ENCODE assay signal across 11 cellular contexts in the genomic region with DNA sequence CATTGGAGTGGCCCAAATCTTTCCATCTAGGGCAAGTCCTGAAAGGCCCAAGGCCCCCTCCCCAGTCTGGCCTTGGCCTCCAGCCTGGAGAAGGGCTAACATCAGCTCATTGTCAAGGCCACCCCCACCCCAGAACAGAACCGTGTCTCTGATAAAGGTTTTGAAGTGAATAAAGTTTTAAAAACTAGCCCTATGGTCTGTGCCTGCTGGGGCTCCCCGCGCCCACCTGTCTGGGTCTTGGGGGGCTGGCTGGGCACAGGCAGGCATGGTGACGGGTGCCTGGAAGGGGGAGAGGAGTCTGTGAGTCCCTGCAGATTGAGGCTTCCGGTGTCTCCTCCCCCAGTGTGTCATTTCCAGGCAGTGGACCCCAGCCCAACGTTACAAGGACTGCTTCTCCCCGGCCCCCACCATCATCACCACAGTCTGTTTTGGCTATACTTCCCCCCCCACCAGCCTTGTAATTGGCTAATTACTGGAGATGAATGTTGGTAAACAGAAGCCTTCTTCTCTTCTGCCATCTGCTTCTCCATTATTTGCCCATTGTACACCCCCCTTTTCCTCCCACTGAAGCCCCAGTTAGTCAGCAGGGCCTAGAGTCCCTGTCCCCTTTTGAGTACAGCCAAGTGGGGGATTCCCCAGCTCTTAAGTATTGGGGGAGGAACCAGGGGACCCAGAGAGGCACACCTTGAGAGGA. TPM values are rescaled to one million over a fixed set of nuclear protein-coding genes. Genes with fewer than 3 reads are reported as not detected.
A peak's percentile ranks its signal among the peaks of the same experiment; 100 is the strongest.
DNase-seq lines count a peak whose midpoint lies in the region; ATAC-seq and TF ChIP-seq lines count a peak whose summit lies in the region.
"Had no signal": no experiment of that assay in that cellular context is flagged by ENCODE, and none has a peak within 500 bp of the region (broad histone marks: within the 10 kb centered on the region; RNA-seq: fewer than 3 reads in every experiment).

No MANE protein-coding gene starts in this region.

- peaks cover 33% of the 10 kb centered on the region for H3K79me2 ChIP-seq in GM23338 (replicated peaks; ENCODE audit: insufficient read depth)

- ATAC-seq in GM23338, result no peak
- no peak for ATAC-seq in memory B cell (ENCODE audit: low read depth)
- no peak for ATAC-seq in sciatic nerve
- ATAC-seq in foreskin keratinocyte, result no peak

- peaks cover 12% of the 10 kb centered on the region; the same call in 1 of the 2 replicates for H4K20me1 ChIP-seq in GM23338 (replicated peaks; ENCODE audit: insufficient read depth)

- H3K4me1 ChIP-seq in GM23338 (ENCODE audit: insufficient read depth), result peaks cover 16% of the 10 kb centered on the region
- H3K4me1 ChIP-seq in foreskin keratinocyte, result peaks cover 10% of the 10 kb centered on the region

- H3K4me3 Mint-ChIP-seq in GM23338 (no peak overlapping the region), memory B cell (no peak overlapping the region)
- H3K4me3 Mint-ChIP-seq in activated T-helper 1 cell treated with anti-CD3 and anti-CD28 coated beads, Interleukin-12 subunit alpha, Interleukin-12 subunit beta, Interleukin-2, Interleukin-4 antibody, amounts not matched to agents 30 ng/mL and 10 ng/mL and 1 ng/mL, durations not matched to agents 14 hours and 24 hours and 36 hours, result no peak overlapping the region
- H3K4me3 Mint-ChIP-seq: T-helper 1 cell treated with Interleukin-12 subunit alpha and Interleukin-12 subunit beta and Interleukin-4 antibody, amounts not matched to agents 30 μg/mL and 1 μg/mL, for 36 hours had no signal

- TF ChIP-seq CTCF in 22Rv1 (IDR thresholded peaks at IDR 0.05) (no peak), GM23338 (conservative IDR thresholded peaks at IDR 0.05; ENCODE audit: low read depth in 2 of 2) (no peak), foreskin keratinocyte (conservative IDR thresholded peaks at IDR 0.05) (no peak)

- no peak overlapping the region for H3K4me3 ChIP-seq in GM23338
- H3K4me3 ChIP-seq: ovary had no signal

- peaks cover 34% of the 10 kb centered on the region for H3F3A ChIP-seq in GM23338 (replicated peaks; ENCODE audit: low read depth)

- H3K9me3 Mint-ChIP-seq in GM23338 (no peaks in the 10 kb centered on the region; the same call in 1 of the 3 replicates), memory B cell (no peaks in the 10 kb centered on the region)
- no peaks in the 10 kb centered on the region for H3K9me3 Mint-ChIP-seq in activated T-helper 1 cell treated with anti-CD3 and anti-CD28 coated beads, Interleukin-12 subunit alpha, Interleukin-12 subunit beta, Interleukin-2, Interleukin-4 antibody, amounts not matched to agents 30 ng/mL and 10 ng/mL and 1 ng/mL, durations not matched to agents 14 hours and 24 hours and 36 hours
- H3K9me3 Mint-ChIP-seq: T-helper 1 cell treated with Interleukin-12 subunit alpha and Interleukin-12 subunit beta and Interleukin-4 antibody, amounts not matched to agents 30 μg/mL and 1 μg/mL, for 36 hours had no signal

- H3K27ac Mint-ChIP-seq in GM23338 (peak overlapping the region; percentile 77; the same call in 1 of the 2 replicates), memory B cell (peak overlapping the region; percentile 83)
- H3K27ac Mint-ChIP-seq in activated T-helper 1 cell treated with anti-CD3 and anti-CD28 coated beads, Interleukin-12 subunit alpha, Interleukin-12 subunit beta, Interleukin-2, Interleukin-4 antibody, amounts not matched to agents 30 ng/mL and 10 ng/mL and 1 ng/mL, durations not matched to agents 14 hours and 24 hours and 36 hours, result peak overlapping the region; percentile 55

- peak overlapping the region; percentile 92; the same call in 1 of the 2 replicates for H3K27ac ChIP-seq in 22Rv1
- peak overlapping the region; percentile 78; the same call in 1 of the 2 replicates for H3K27ac ChIP-seq in GM23338 (ENCODE audit: low read depth)
- no peak overlapping the region for H3K27ac ChIP-seq in foreskin keratinocyte

- no peak for DNase-seq in GM23338 (ENCODE audit: low spot score)
- no peak for DNase-seq in activated T-helper 1 cell treated with anti-CD3 and anti-CD28 coated beads, Interleukin-12 subunit alpha, Interleukin-12 subunit beta, Interleukin-2, Interleukin-4 antibody, amounts not matched to agents 30 ng/mL and 10 ng/mL and 1 ng/mL, durations not matched to agents 14 hours and 24 hours and 36 hours (ENCODE audit: low spot score)
- DNase-seq in memory B cell (ENCODE audit: low spot score in 2 of 2), result no peak
- no peak for DNase-seq in AG08395 (ENCODE audit: low spot score)
- no peak for DNase-seq in sciatic nerve (ENCODE audit: low spot score)
- no peak for DNase-seq in foreskin keratinocyte
- no peak for DNase-seq in SHP77 treated with DMSO at 0.1 percent for 48 hours (lab: John Stamatoyannopoulos, UW)

- peaks cover 13% of the 10 kb centered on the region; the same call in 1 of the 2 replicates for H3K36me3 ChIP-seq in GM23338 (ENCODE audit: insufficient read depth)
- H3K36me3 ChIP-seq: ovary had no signal

- H3K4me1 Mint-ChIP-seq in GM23338, result peaks cover 29% of the 10 kb centered on the region
- peaks cover 35% of the 10 kb centered on the region for H3K4me1 Mint-ChIP-seq in activated T-helper 1 cell treated with anti-CD3 and anti-CD28 coated beads, Interleukin-12 subunit alpha, Interleukin-12 subunit beta, Interleukin-2, Interleukin-4 antibody, amounts not matched to agents 30 ng/mL and 10 ng/mL and 1 ng/mL, durations not matched to agents 14 hours and 24 hours and 36 hours (ENCODE audit: low read depth)
- peaks cover 19% of the 10 kb centered on the region for H3K4me1 Mint-ChIP-seq in memory B cell

- H3K27me3 ChIP-seq in GM23338 (ENCODE audit: insufficient read depth) (no peaks in the 10 kb centered on the region), foreskin keratinocyte (no peaks in the 10 kb centered on the region)
- H3K27me3 ChIP-seq: ovary had no signal

- H2AFZ ChIP-seq in GM23338, result no peak overlapping the region

- H3K9me2 ChIP-seq in GM23338 (ENCODE audit: insufficient read depth), result no peaks in the 10 kb centered on the region

- H3K36me3 Mint-ChIP-seq in GM23338 (ENCODE audit: low read depth) (peaks cover 69% of the 10 kb centered on the region), memory B cell (peaks cover 25% of the 10 kb centered on the region)
- H3K36me3 Mint-ChIP-seq in activated T-helper 1 cell treated with anti-CD3 and anti-CD28 coated beads, Interleukin-12 subunit alpha, Interleukin-12 subunit beta, Interleukin-2, Interleukin-4 antibody, amounts not matched to agents 30 ng/mL and 10 ng/mL and 1 ng/mL, durations not matched to agents 14 hours and 24 hours and 36 hours (ENCODE audit: low read depth), result peaks cover 34% of the 10 kb centered on the region

- H3K4me2 ChIP-seq in GM23338, result no peak overlapping the region

- H3K27me3 Mint-ChIP-seq in GM23338 (ENCODE audit: insufficient read depth, low read depth, poor library complexity) (peaks cover 30% of the 10 kb centered on the region), memory B cell (no peaks in the 10 kb centered on the region)
- no peaks in the 10 kb centered on the region for H3K27me3 Mint-ChIP-seq in activated T-helper 1 cell treated with anti-CD3 and anti-CD28 coated beads, Interleukin-12 subunit alpha, Interleukin-12 subunit beta, Interleukin-2, Interleukin-4 antibody, amounts not matched to agents 30 ng/mL and 10 ng/mL and 1 ng/mL, durations not matched to agents 14 hours and 24 hours and 36 hours (ENCODE audit: insufficient read depth)

- intact Hi-C loops in activated T-helper 1 cell treated with anti-CD3 and anti-CD28 coated beads, Interleukin-12 subunit alpha, Interleukin-12 subunit beta, Interleukin-2, Interleukin-4 antibody, amounts not matched to agents 30 ng/mL and 10 ng/mL and 1 ng/mL, durations not matched to agents 14 hours and 24 hours and 36 hours (cut with micrococcal nuclease), result loop anchor here (1.0 kb wide), 1 partner anchor 7 kb away; no protein-coding TSS in a partner anchor
- intact Hi-C loops in sciatic nerve (cut with DNase I), result no loop called here

RNA-seq across cellular contexts. Expression of a gene that starts 3.4 kb away (rescaled TPM):
- total RNA-seq in GM23338 (2014; rRNA removed; shearing (Covaris generic)), result 46.5 and 63.9 TPM in 2 replicates
- 255 and 290 TPM in 2 replicates for polyA plus RNA-seq in GM23338 (2016; fragmentation: Nextera tagmentation; extraction: Ambion mirVana)
- total RNA-seq in activated T-helper 1 cell treated with anti-CD3 and anti-CD28 coated beads, Interleukin-12 subunit alpha, Interleukin-12 subunit beta, Interleukin-2, Interleukin-4 antibody, amounts not matched to agents 30 ng/mL and 10 ng/mL and 1 ng/mL, durations not matched to agents 14 hours and 24 hours and 36 hours, result 32.1 and 33.2 TPM in 2 replicates
- 13.7 TPM for total RNA-seq in sciatic nerve
- 55.0 and 64.9 TPM in 2 replicates for total RNA-seq in foreskin keratinocyte
- 103 and 106 TPM in 2 replicates for polyA plus RNA-seq in foreskin keratinocyte

RNA-seq across cellular contexts. Expression of a gene that starts 7.9 kb away (rescaled TPM):
- total RNA-seq in GM23338 (2014; rRNA removed; shearing (Covaris generic)), result 67.0 and 69.7 TPM in 2 replicates
- 121 and 127 TPM in 2 replicates for polyA plus RNA-seq in GM23338 (2016; fragmentation: Nextera tagmentation; extraction: Ambion mirVana)
- total RNA-seq in activated T-helper 1 cell treated with anti-CD3 and anti-CD28 coated beads, Interleukin-12 subunit alpha, Interleukin-12 subunit beta, Interleukin-2, Interleukin-4 antibody, amounts not matched to agents 30 ng/mL and 10 ng/mL and 1 ng/mL, durations not matched to agents 14 hours and 24 hours and 36 hours, result 197 and 202 TPM in 2 replicates
- total RNA-seq in sciatic nerve, result 102 TPM
- total RNA-seq in foreskin keratinocyte, result 120 and 135 TPM in 2 replicates
- polyA plus RNA-seq in foreskin keratinocyte, result 131 and 157 TPM in 2 replicates

RNA-seq across cellular contexts. Expression of a gene that starts 15.2 kb away (rescaled TPM):
- total RNA-seq in GM23338 (2014; rRNA removed; shearing (Covaris generic)), result 724 and 760 TPM in 2 replicates
- polyA plus RNA-seq in GM23338 (2016; fragmentation: Nextera tagmentation; extraction: Ambion mirVana), result 1,131 and 1,182 TPM in 2 replicates
- total RNA-seq in activated T-helper 1 cell treated with anti-CD3 and anti-CD28 coated beads, Interleukin-12 subunit alpha, Interleukin-12 subunit beta, Interleukin-2, Interleukin-4 antibody, amounts not matched to agents 30 ng/mL and 10 ng/mL and 1 ng/mL, durations not matched to agents 14 hours and 24 hours and 36 hours, result 913 and 933 TPM in 2 replicates
- total RNA-seq in sciatic nerve, result 454 TPM
- 1,472 and 1,606 TPM in 2 replicates for total RNA-seq in foreskin keratinocyte
- polyA plus RNA-seq in foreskin keratinocyte, result 1,259 and 1,387 TPM in 2 replicates

RNA-seq across cellular contexts. Expression of a gene that starts 15.8 kb away (rescaled TPM):
- total RNA-seq in GM23338 (2014; rRNA removed; shearing (Covaris generic)), result 0.28 TPM in 1 of 2 replicates, not detected in the other
- 0.10 and 0.18 TPM in 2 replicates for polyA plus RNA-seq in GM23338 (2016; fragmentation: Nextera tagmentation; extraction: Ambion mirVana)
- total RNA-seq in activated T-helper 1 cell treated with anti-CD3 and anti-CD28 coated beads, Interleukin-12 subunit alpha, Interleukin-12 subunit beta, Interleukin-2, Interleukin-4 antibody, amounts not matched to agents 30 ng/mL and 10 ng/mL and 1 ng/mL, durations not matched to agents 14 hours and 24 hours and 36 hours, result 0.10 TPM in 2 replicates
- not detected for total RNA-seq in sciatic nerve
- total RNA-seq in foreskin keratinocyte, result 0.07 and 0.14 TPM in 2 replicates
- 0.08 TPM in 1 of 2 replicates, not detected in the other for polyA plus RNA-seq in foreskin keratinocyte
- total RNA-seq: fibroblast of villous mesenchyme had no signal
- polyA plus RNA-seq: ovary had no signal

RNA-seq across cellular contexts. Expression of a gene that starts 20.1 kb away (rescaled TPM):
- total RNA-seq in GM23338 (2014; rRNA removed; shearing (Covaris generic)), result 74.7 and 83.5 TPM in 2 replicates
- polyA plus RNA-seq in GM23338 (2016; fragmentation: Nextera tagmentation; extraction: Ambion mirVana) (86.4 and 86.5 TPM in 2 replicates), foreskin keratinocyte (106 and 116 TPM in 2 replicates)
- total RNA-seq in activated T-helper 1 cell treated with anti-CD3 and anti-CD28 coated beads, Interleukin-12 subunit alpha, Interleukin-12 subunit beta, Interleukin-2, Interleukin-4 antibody, amounts not matched to agents 30 ng/mL and 10 ng/mL and 1 ng/mL, durations not matched to agents 14 hours and 24 hours and 36 hours, result 217 and 220 TPM in 2 replicates
- total RNA-seq in sciatic nerve (33.7 TPM), foreskin keratinocyte (79.8 and 90.9 TPM in 2 replicates)
